In genomic region chr20:45829673-45830106, GRCh38 we compare ENCODE assay signal across 1 cellular context.
TF ChIP-seq lines count a peak whose summit lies in the region.
"Not testable (repeated sequence)": the region's sequence is repeated elsewhere in the genome, so short reads cannot be mapped to it uniquely, and the experiment has no call there.

No MANE protein-coding gene starts in this region.

TF ChIP-seq in HepG2, 621 proteins besides CTCF, POLR2A, EP300 and RAD21 (continued from another document and continues in another):
- TF ChIP-seq ZNF687 (CRISPR knock-in tag; IDR thresholded peaks at IDR 0.05), result 0 out of 2 replicates have a peak, but pooled peaks have one; percentile 19
- TF ChIP-seq NCOA2 (CRISPR knock-in tag; IDR thresholded peaks at IDR 0.05), result peak; percentile 78
- TF ChIP-seq RFXAP (CRISPR knock-in tag; IDR thresholded peaks at IDR 0.05; ENCODE audit: borderline replicate concordance), result peak; percentile 75; the same call in 1 of the 2 replicates
- TF ChIP-seq TAF1 (CRISPR knock-in tag; IDR thresholded peaks at IDR 0.05), result peak; percentile 36; the same call in 1 of the 2 replicates
- TF ChIP-seq MED1 (CRISPR knock-in tag; IDR thresholded peaks at IDR 0.05), result peak; percentile 63
- TF ChIP-seq TBX2 (CRISPR knock-in tag; IDR thresholded peaks at IDR 0.05; ENCODE audit: borderline replicate concordance), result 0 out of 2 replicates have a peak, but pooled peaks have one; percentile 36
- TF ChIP-seq ATF2 (CRISPR knock-in tag; IDR thresholded peaks at IDR 0.05), result peak; percentile 64
- TF ChIP-seq TFDP2 (CRISPR knock-in tag; IDR thresholded peaks at IDR 0.05), result 0 out of 2 replicates have a peak, but pooled peaks have one; percentile 44
- TF ChIP-seq HOXA5 (CRISPR knock-in tag; IDR thresholded peaks at IDR 0.05), result peak; percentile 50; the same call in 1 of the 2 replicates
- 0 out of 2 replicates have a peak, but pooled peaks have one; percentile 51 for TF ChIP-seq ZNF644 (CRISPR knock-in tag; IDR thresholded peaks at IDR 0.05; ENCODE audit: low read depth)
- TF ChIP-seq RERE (CRISPR knock-in tag; IDR thresholded peaks at IDR 0.05; ENCODE audit: low read depth), result 0 out of 2 replicates have a peak, but pooled peaks have one; percentile 38
- TF ChIP-seq ZNF766 (CRISPR knock-in tag; IDR thresholded peaks at IDR 0.05; ENCODE audit: borderline replicate concordance), result peak; percentile 71; the same call in 1 of the 2 replicates
- TF ChIP-seq HNF4A (CRISPR knock-in tag; IDR thresholded peaks at IDR 0.05), result peak; percentile 63
- TF ChIP-seq BCL6 (CRISPR knock-in tag; IDR thresholded peaks at IDR 0.05), result peak; percentile 58
- TF ChIP-seq FOXA3 (CRISPR knock-in tag; IDR thresholded peaks at IDR 0.05), result peak; percentile 86
- TF ChIP-seq IKZF5 (CRISPR knock-in tag; IDR thresholded peaks at IDR 0.05), result peak; percentile 34; the same call in 1 of the 2 replicates
- TF ChIP-seq HNF1A (IDR thresholded peaks at IDR 0.05; ENCODE audit: low read depth), result not testable (repeated sequence)
- 0 out of 2 replicates have a peak, but pooled peaks have one; percentile 7 for TF ChIP-seq HNF1A (CRISPR knock-in tag; IDR thresholded peaks at IDR 0.05; ENCODE audit: borderline replicate concordance)
- peak; percentile 62 for TF ChIP-seq PHF21A (CRISPR knock-in tag; IDR thresholded peaks at IDR 0.05)
- TF ChIP-seq KMT2A (CRISPR knock-in tag; IDR thresholded peaks at IDR 0.05), result peak; percentile 26; the same call in 1 of the 2 replicates
- peak; percentile 77 for TF ChIP-seq ARID5B (CRISPR knock-in tag; IDR thresholded peaks at IDR 0.05)
- peak; percentile 52; the same call in 1 of the 2 replicates for TF ChIP-seq THAP11 (CRISPR knock-in tag; IDR thresholded peaks at IDR 0.05)
- TF ChIP-seq ARNT2 (CRISPR knock-in tag; IDR thresholded peaks at IDR 0.05; ENCODE audit: low read depth), result 0 out of 2 replicates have a peak, but pooled peaks have one; percentile 34
- peak; percentile 90 for TF ChIP-seq ZMYM3 (CRISPR knock-in tag; IDR thresholded peaks at IDR 0.05)
- peak; percentile 67 for TF ChIP-seq RXRB (CRISPR knock-in tag; IDR thresholded peaks at IDR 0.05; ENCODE audit: borderline replicate concordance)
- peak; percentile 95 for TF ChIP-seq CEBPG (CRISPR knock-in tag; IDR thresholded peaks at IDR 0.05)
- TF ChIP-seq PREB (CRISPR knock-in tag; IDR thresholded peaks at IDR 0.05), result 0 out of 2 replicates have a peak, but pooled peaks have one; percentile 10
- TF ChIP-seq ZFY (CRISPR knock-in tag; IDR thresholded peaks at IDR 0.05), result peak; percentile 41; the same call in 1 of the 2 replicates
- peak; percentile 84 for TF ChIP-seq TCF7 (IDR thresholded peaks at IDR 0.05; ENCODE audit: low read depth)
- 0 out of 2 replicates have a peak, but pooled peaks have one; percentile 34 for TF ChIP-seq ZNF792 (CRISPR knock-in tag; IDR thresholded peaks at IDR 0.05)
- TF ChIP-seq SIX1 (CRISPR knock-in tag; IDR thresholded peaks at IDR 0.05; ENCODE audit: borderline replicate concordance), result peak; percentile 45; the same call in 1 of the 2 replicates
- TF ChIP-seq ZBTB7A (CRISPR knock-in tag; IDR thresholded peaks at IDR 0.05), result peak; percentile 28; the same call in 1 of the 2 replicates
- peak; percentile 32 for TF ChIP-seq PHF5A (CRISPR knock-in tag; IDR thresholded peaks at IDR 0.05; ENCODE audit: low read depth, unreplicated experiment)
